ENCODE assay signal across 11 cellular contexts in genomic region chr2:96685592-96686459, GRCh38. TPM values are rescaled to one million over a fixed set of nuclear protein-coding genes. Genes with fewer than 3 reads are reported as not detected.
DNase-seq lines count a peak whose midpoint lies in the region; TF ChIP-seq lines count a peak whose summit lies in the region.
"Had no signal": no experiment of that assay in that cellular context is flagged by ENCODE, and none has a peak within 500 bp of the region (broad histone marks: within the 10 kb centered on the region; RNA-seq: fewer than 3 reads in every experiment).

No MANE protein-coding gene starts in this region.

- no peak overlapping the region for H3K4me3 Mint-ChIP-seq in CD4-positive, alpha-beta memory T cell

- H3K4me1 ChIP-seq in smooth muscle cell (ENCODE audit: low read depth) = no peaks in the 10 kb centered on the region
- no peaks in the 10 kb centered on the region for H3K4me1 ChIP-seq in CD4-positive, alpha-beta memory T cell (ENCODE audit: insufficient read depth, low read length)

- no peaks in the 10 kb centered on the region for H4K20me1 ChIP-seq in smooth muscle cell (ENCODE audit: low read depth)

- POLR2A ChIA-PET in HEK293T (lab: Yijun Ruan, JAX) = no interaction called here
- POLR2A ChIA-PET in CD4-positive, alpha-beta memory T cell (lab: Charles Lee; ENCODE audit: partially characterized antibody) = no interaction called here

- H3K27me3 ChIP-seq in smooth muscle cell (ENCODE audit: low read depth) = no peaks in the 10 kb centered on the region
- H3K27me3 ChIP-seq in CD4-positive, alpha-beta memory T cell (ENCODE audit: insufficient read depth, low read length) = no peaks in the 10 kb centered on the region

- H3K36me3 ChIP-seq in smooth muscle cell (ENCODE audit: low read depth) = no peaks in the 10 kb centered on the region
- H3K36me3 ChIP-seq in CD4-positive, alpha-beta memory T cell (ENCODE audit: insufficient read depth, low read length) = no peaks in the 10 kb centered on the region

- H3K27ac Mint-ChIP-seq in CD4-positive, alpha-beta memory T cell = no peak overlapping the region

- no peak overlapping the region for H3K27ac ChIP-seq in smooth muscle cell (ENCODE audit: low read depth)
- H3K27ac ChIP-seq in CD4-positive, alpha-beta memory T cell (ENCODE audit: low read depth, low read length) = no peak overlapping the region
- H3K27ac ChIP-seq: KMS-11 had no signal

- intact Hi-C loops in posterior vena cava (cut with DNase I) (no loop called here), head of caudate nucleus (cut with DNase I) (no loop called here)
- intact Hi-C loops in CD4-positive, alpha-beta memory T cell (cut with micrococcal nuclease) = no loop called here

- no peaks in the 10 kb centered on the region for H3K9me3 Mint-ChIP-seq in CD4-positive, alpha-beta memory T cell

- no peaks in the 10 kb centered on the region for H3F3A ChIP-seq in smooth muscle cell (ENCODE audit: low read depth)

- H3K4me2 ChIP-seq in smooth muscle cell = no peak overlapping the region
- H3K4me2 ChIP-seq: KMS-11 had no signal

- peak; percentile 55 for DNase-seq in HEK293T (ENCODE audit: extremely low spot score)
- DNase-seq in NCI-H524 treated with DMSO at 0.1 percent for 48 hours (lab: John Stamatoyannopoulos, UW) = peak; percentile 44
- DNase-seq in fibroblast of villous mesenchyme (ENCODE audit: low read depth) = peak; percentile 58
- DNase-seq in posterior vena cava (ENCODE audit: low spot score) = peak; percentile 80
- no peak for DNase-seq in smooth muscle cell (lab: John Stamatoyannopoulos, UW; ENCODE audit: unreplicated experiment)
- no peak for DNase-seq in DMS114 treated with DMSO at 0.1 percent for 48 hours (lab: John Stamatoyannopoulos, UW; ENCODE audit: unreplicated experiment)
- no peak for DNase-seq in head of caudate nucleus
- DNase-seq in CD4-positive, alpha-beta memory T cell = no peak
- DNase-seq: stimulated activated CD4-positive, alpha-beta T cell treated with anti-CD3 and anti-CD28 coated beads, Interleukin-1b, Interleukin-23, amount 100 ng/mL, for 48 hours had no signal

- 80% methylated on average over 18 of the region's 18 CpGs for WGBS in smooth muscle cell (ENCODE audit: low lambda C conversion rate)

- no peak for TF ChIP-seq CTCF in fibroblast of villous mesenchyme (IDR thresholded peaks at IDR 0.05; ENCODE audit: insufficient read depth, low read depth, low read length)
- TF ChIP-seq CTCF in smooth muscle cell (IDR thresholded peaks at IDR 0.05; ENCODE audit: borderline replicate concordance, insufficient read depth, poor library complexity, severe bottlenecking) = no peak

- CTCF ChIA-PET in HEK293T (lab: Yijun Ruan, JAX) = no interaction called here
- CTCF ChIA-PET in CD4-positive, alpha-beta memory T cell (lab: Charles Lee; ENCODE audit: partially characterized antibody) = no interaction called here

- no peak overlapping the region for H3K9ac ChIP-seq in smooth muscle cell (ENCODE audit: low read depth)
- H3K9ac ChIP-seq: KMS-11 had no signal

- H2AFZ ChIP-seq in smooth muscle cell (ENCODE audit: low read depth) = no peak overlapping the region

- no peaks in the 10 kb centered on the region for H3K79me2 ChIP-seq in smooth muscle cell (ENCODE audit: low read depth)

- H3K9me3 ChIP-seq in smooth muscle cell (replicated peaks; ENCODE audit: low read depth) = no peaks in the 10 kb centered on the region
- H3K9me3 ChIP-seq in CD4-positive, alpha-beta memory T cell (ENCODE audit: control insufficient read depth in 1 of 2, low read length in 2 of 2) = no peaks in the 10 kb centered on the region

- H3K27me3 Mint-ChIP-seq in CD4-positive, alpha-beta memory T cell = peaks cover 0 to 9% of the 10 kb centered on the region in 2 donors

- no peaks in the 10 kb centered on the region for H3K4me1 Mint-ChIP-seq in CD4-positive, alpha-beta memory T cell

- no peak overlapping the region for H3K4me3 ChIP-seq in fibroblast of villous mesenchyme (ENCODE audit: low read depth, low read length)
- H3K4me3 ChIP-seq in smooth muscle cell = no peak overlapping the region
- no peak overlapping the region for H3K4me3 ChIP-seq in CD4-positive, alpha-beta memory T cell (ENCODE audit: low read length in 2 of 2)

- no peaks in the 10 kb centered on the region for H3K36me3 Mint-ChIP-seq in CD4-positive, alpha-beta memory T cell

TF ChIP-seq in HEK293T, 16 proteins besides CTCF, POLR2A, EP300 and RAD21:
- no peak for TF ChIP-seq ZNF384 (IDR thresholded peaks at IDR 0.05)
- TF ChIP-seq ARNT (IDR thresholded peaks at IDR 0.05) = no peak
- 0 out of 2 replicates have a peak, but pooled peaks have one; percentile 48 for TF ChIP-seq HDGF (IDR thresholded peaks at IDR 0.05; ENCODE audit: borderline replicate concordance)
- no peak for TF ChIP-seq FOXK2 (IDR thresholded peaks at IDR 0.05)
- no peak for TF ChIP-seq SP1 (IDR thresholded peaks at IDR 0.05)
- TF ChIP-seq FOXA1 (IDR thresholded peaks at IDR 0.05) = no peak

RNA-seq across cellular contexts. Expression of gene FER1L5, which starts 43.3 kb away (rescaled TPM):
- total RNA-seq in fibroblast of villous mesenchyme = 0.64 and 0.86 TPM in 2 replicates
- total RNA-seq in posterior vena cava = under 1 TPM in 1 of 2 donors, not detected in 1; 0.05 TPM
- total RNA-seq in smooth muscle cell = not detected in 2 replicates
- polyA plus RNA-seq in smooth muscle cell = 0.12 TPM in 1 of 2 replicates, not detected in the other
- total RNA-seq in CD4-positive, alpha-beta memory T cell = not detected
- not detected for polyA plus RNA-seq in CD4-positive, alpha-beta memory T cell
- total RNA-seq: mononuclear cell had no signal

RNA-seq across cellular contexts. Expression of gene KANSL3, which starts 47.7 kb away (rescaled TPM):
- total RNA-seq in fibroblast of villous mesenchyme (35.4 and 37.4 TPM in 2 replicates), posterior vena cava (10 to 100 TPM; 34.0 to 36.1 TPM), smooth muscle cell (13.3 and 16.2 TPM in 2 replicates)
- 12.0 and 14.6 TPM in 2 replicates for polyA plus RNA-seq in smooth muscle cell
- 10 to 100 TPM; 63.3 to 69.7 TPM for total RNA-seq in CD4-positive, alpha-beta memory T cell
- polyA plus RNA-seq in CD4-positive, alpha-beta memory T cell = 10 to 100 TPM; 13.3 to 17.0 TPM

RNA-seq across cellular contexts. Expression of gene LMAN2L, which starts 54.0 kb away (rescaled TPM):
- total RNA-seq in fibroblast of villous mesenchyme (15.1 and 31.1 TPM in 2 replicates), posterior vena cava (10 to 100 TPM in 1 of 2 donors, 1 to 10 TPM in 1; 9.0 to 14.5 TPM), smooth muscle cell (19.1 and 26.2 TPM in 2 replicates)
- polyA plus RNA-seq in smooth muscle cell = 32.5 and 32.9 TPM in 2 replicates
- total RNA-seq in CD4-positive, alpha-beta memory T cell = 10 to 100 TPM; 10.1 to 12.6 TPM
- 10 to 100 TPM; 21.3 to 22.4 TPM for polyA plus RNA-seq in CD4-positive, alpha-beta memory T cell

Comparison
In these comparisons a context has a peak if more than half of its experiments do, and no peak if none do; other contexts are left out.
1. DNase-seq: peak in HEK293T (single experiment), NCI-H524 treated with DMSO at 0.1 percent for 48 hours (single experiment), fibroblast of villous mesenchyme (single experiment) and posterior vena cava (single experiment); none in smooth muscle cell (single experiment), DMS114 treated with DMSO at 0.1 percent for 48 hours (single experiment), head of caudate nucleus (0 of 42) and CD4-positive, alpha-beta memory T cell (0 of 5).